1 cellular context compared by ENCODE assay signal in genomic region chr15:51603002-51603401, GRCh38.
TF ChIP-seq lines count a peak whose summit lies in the region.

No MANE protein-coding gene starts in this region.

TF ChIP-seq in K562, 482 proteins besides CTCF, POLR2A, EP300 and RAD21 (continues in another document):
- TF ChIP-seq ZNF224 (CRISPR knock-in tag; IDR thresholded peaks at IDR 0.05) (no peak), ZNF586 (CRISPR knock-in tag; conservative IDR thresholded peaks at IDR 0.05) (no peak), EHMT2 (IDR thresholded peaks at IDR 0.05) (no peak), CBX5 (IDR thresholded peaks at IDR 0.05; ENCODE audit: borderline replicate concordance, low read depth) (no peak), HLTF (IDR thresholded peaks at IDR 0.05) (peak; percentile 85), EGR1 (conservative IDR thresholded peaks at IDR 0.05) (no peak), GABPA (tag; conservative IDR thresholded peaks at IDR 0.05; ENCODE audit: low read depth) (no peak), ARID2 (IDR thresholded peaks at IDR 0.05) (0 out of 2 replicates have a peak, but pooled peaks have one; percentile 9), ZNF277 (CRISPR knock-in tag; IDR thresholded peaks at IDR 0.05; ENCODE audit: borderline replicate concordance) (no peak), ZNF592 (IDR thresholded peaks at IDR 0.05) (no peak), CGGBP1 (CRISPR knock-in tag; IDR thresholded peaks at IDR 0.05) (no peak), MTF1 (CRISPR knock-in tag; IDR thresholded peaks at IDR 0.05; ENCODE audit: borderline replicate concordance) (no peak), IFI16 (CRISPR knock-in tag; IDR thresholded peaks at IDR 0.05) (no peak), THRAP3 (IDR thresholded peaks at IDR 0.05; ENCODE audit: borderline replicate concordance) (peak; percentile 78; the same call in 1 of the 2 replicates), E2F6 (IDR thresholded peaks at IDR 0.05; ENCODE audit: borderline replicate concordance in 1 of 2, extremely low read depth in 1 of 2, insufficient read depth in 1 of 2, insufficient read length in 1 of 2, low read depth in 1 of 2, low read length in 1 of 2, poor library complexity in 1 of 2, severe bottlenecking in 1 of 2) (no peak), HDAC2 (IDR thresholded peaks at IDR 0.05) (no peak), POLR3G (IDR thresholded peaks at IDR 0.05; ENCODE audit: extremely low read depth, insufficient read length, insufficient replicate concordance) (no peak), CSDE1 (IDR thresholded peaks at IDR 0.05) (peak in 1 of 2 experiments; percentile 40; a peak in 1 of 4 replicates), GTF2E2 (tag; IDR thresholded peaks at IDR 0.05) (no peak), MBD1 (CRISPR knock-in tag; IDR thresholded peaks at IDR 0.05) (no peak), YBX1 (IDR thresholded peaks at IDR 0.05) (no peak), E2F8 (IDR thresholded peaks at IDR 0.05; ENCODE audit: low read depth, partially characterized antibody) (peak; percentile 15), NR3C1 (CRISPR knock-in tag; IDR thresholded peaks at IDR 0.05) (no peak), ZNF444 (CRISPR knock-in tag; IDR thresholded peaks at IDR 0.05) (no peak), PBX2 (CRISPR knock-in tag; IDR thresholded peaks at IDR 0.05; ENCODE audit: low read depth) (no peak), PBX2 (tag; conservative IDR thresholded peaks at IDR 0.05; ENCODE audit: low read depth) (no peak), ZMIZ1 (IDR thresholded peaks at IDR 0.05; ENCODE audit: low read depth in 2 of 2, low read length in 2 of 2) (no peak), ELK3 (CRISPR knock-in tag; IDR thresholded peaks at IDR 0.05) (no peak), PKNOX1 (IDR thresholded peaks at IDR 0.05) (no peak), HOMEZ (CRISPR knock-in tag; IDR thresholded peaks at IDR 0.05) (no peak), JUNB (CRISPR knock-in tag; conservative IDR thresholded peaks at IDR 0.05) (no peak), RBM15 (IDR thresholded peaks at IDR 0.05; ENCODE audit: insufficient read depth, low read length) (no peak)
